ENCODE assay signal across 1 cellular context in the genomic region with DNA sequence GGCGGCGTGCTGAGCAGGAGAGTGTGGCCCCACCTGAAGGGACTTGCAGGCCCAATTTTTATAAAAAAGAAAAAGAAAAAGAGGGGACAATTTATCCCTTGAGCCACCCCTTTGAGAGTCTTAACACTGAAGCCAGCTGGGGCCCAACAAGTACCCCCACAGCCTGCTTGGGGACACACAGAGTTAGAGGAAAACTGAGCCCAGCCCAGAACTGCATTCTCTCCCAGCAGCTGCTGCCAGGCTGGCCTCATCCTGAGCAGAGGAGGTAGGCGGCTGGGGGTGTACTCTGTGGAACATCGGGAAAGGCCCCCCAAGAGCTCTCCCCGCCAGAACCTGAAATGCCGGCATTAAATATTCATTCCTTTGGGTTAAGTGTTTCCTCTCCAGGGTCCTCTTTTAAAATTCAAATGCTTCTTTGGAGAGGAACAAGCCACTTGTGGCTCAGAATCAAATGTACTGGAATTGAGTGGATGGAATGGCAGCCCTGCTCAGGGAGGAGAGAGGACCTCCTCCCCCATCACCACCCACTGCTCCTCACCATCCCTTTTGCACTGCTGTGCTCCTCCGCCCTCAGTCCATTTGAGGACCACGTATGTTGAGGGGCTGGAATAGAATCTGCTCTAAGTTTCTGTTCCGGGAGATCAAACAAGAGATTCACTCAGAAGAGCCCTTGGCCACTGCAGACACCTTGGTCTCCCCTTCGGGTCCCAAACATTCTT.
TF ChIP-seq lines count a peak whose summit lies in the region.

No MANE protein-coding gene starts in this region.

TF ChIP-seq in H1, 55 proteins besides CTCF, POLR2A, EP300 and RAD21:
- TF ChIP-seq CTBP2 (IDR thresholded peaks at IDR 0.05; ENCODE audit: borderline replicate concordance, insufficient read depth, insufficient read length, low read length): peak; percentile 73
- TF ChIP-seq FOSL1 (IDR thresholded peaks at IDR 0.05; ENCODE audit: insufficient read depth, low read depth, low read length): no peak
- no peak for TF ChIP-seq RXRA (IDR thresholded peaks at IDR 0.05; ENCODE audit: insufficient read depth, low read depth, low read length)
- TF ChIP-seq, protein P1, sequence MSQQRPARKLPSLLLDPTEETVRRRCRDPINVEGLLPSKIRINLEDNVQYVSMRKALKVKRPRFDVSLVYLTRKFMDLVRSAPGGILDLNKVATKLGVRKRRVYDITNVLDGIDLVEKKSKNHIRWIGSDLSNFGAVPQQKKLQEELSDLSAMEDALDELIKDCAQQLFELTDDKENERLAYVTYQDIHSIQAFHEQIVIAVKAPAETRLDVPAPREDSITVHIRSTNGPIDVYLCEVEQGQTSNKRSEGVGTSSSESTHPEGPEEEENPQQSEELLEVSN (IDR thresholded peaks at IDR 0.05): 0 out of 2 replicates have a peak, but pooled peaks have one; percentile 51
- TF ChIP-seq, protein P2, sequence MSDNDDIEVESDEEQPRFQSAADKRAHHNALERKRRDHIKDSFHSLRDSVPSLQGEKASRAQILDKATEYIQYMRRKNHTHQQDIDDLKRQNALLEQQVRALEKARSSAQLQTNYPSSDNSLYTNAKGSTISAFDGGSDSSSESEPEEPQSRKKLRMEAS (IDR thresholded peaks at IDR 0.05): 0 out of 2 replicates have a peak, but pooled peaks have one; percentile 19
- 0 out of 2 replicates have a peak, but pooled peaks have one; percentile 25 for TF ChIP-seq YY1 (IDR thresholded peaks at IDR 0.05; ENCODE audit: low read depth, low read length)
